In genomic region chr11:4607782-4608666, GRCh38 we compare ENCODE assay signal across 1 cellular context.
TF ChIP-seq lines count a peak whose summit lies in the region.

Gene TRIM68, minus strand, starts transcription at chr11:4608231. Its CDS starts 2,727 bp downstream, at chr11:4605504.

TF ChIP-seq in H1, 55 proteins besides CTCF, POLR2A, EP300 and RAD21:
- TF ChIP-seq HDAC6 (IDR thresholded peaks at IDR 0.05; ENCODE audit: low read depth, low read length) (no peak), BRCA1 (IDR thresholded peaks at IDR 0.05; ENCODE audit: low read depth, low read length) (no peak), HDAC2 (IDR thresholded peaks at IDR 0.05; ENCODE audit: borderline replicate concordance in 1 of 2, low read depth in 2 of 2, low read length in 2 of 2) (0 out of 4 replicates have a peak, but pooled peaks of 1 of the 2 experiments have one; percentile 53), RFX5 (IDR thresholded peaks at IDR 0.05; ENCODE audit: borderline replicate concordance, low read depth, low read length) (no peak), YY1 (IDR thresholded peaks at IDR 0.05; ENCODE audit: low read depth, low read length) (no peak), NRF1 (IDR thresholded peaks at IDR 0.05; ENCODE audit: low read depth, low read length) (no peak), TEAD4 (IDR thresholded peaks at IDR 0.05; ENCODE audit: low read depth, low read length) (no peak), TCF12 (IDR thresholded peaks at IDR 0.05; ENCODE audit: low read depth, low read length) (no peak), RXRA (IDR thresholded peaks at IDR 0.05; ENCODE audit: insufficient read depth, low read depth, low read length) (no peak), SRF (IDR thresholded peaks at IDR 0.05; ENCODE audit: low read depth, low read length) (no peak), TAF1 (IDR thresholded peaks at IDR 0.05; ENCODE audit: low read depth, low read length) (peak; percentile 68), ASH2L (IDR thresholded peaks at IDR 0.05; ENCODE audit: low read length) (peak; percentile 45), GTF2F1 (IDR thresholded peaks at IDR 0.05; ENCODE audit: borderline replicate concordance, low read depth, low read length) (0 out of 2 replicates have a peak, but pooled peaks have one; percentile 30), SP4 (IDR thresholded peaks at IDR 0.05; ENCODE audit: low read length) (no peak), MAFK (IDR thresholded peaks at IDR 0.05; ENCODE audit: low read depth, low read length) (no peak), CHD2 (IDR thresholded peaks at IDR 0.05; ENCODE audit: low read length) (peak; percentile 79), MAX (IDR thresholded peaks at IDR 0.05) (no peak), CBX5 (IDR thresholded peaks at IDR 0.05; ENCODE audit: low read depth, low read length) (no peak), JUND (IDR thresholded peaks at IDR 0.05; ENCODE audit: low read length) (no peak), SIRT6 (IDR thresholded peaks at IDR 0.05; ENCODE audit: low read length) (no peak), BCL11A (IDR thresholded peaks at IDR 0.05; ENCODE audit: low read depth in 2 of 2, low read length in 2 of 2) (no peak), PHF8 (conservative IDR thresholded peaks at IDR 0.05; ENCODE audit: low read depth, low read length) (peak; percentile 91), EZH2 (IDR thresholded peaks at IDR 0.05; ENCODE audit: low read depth, low read length, severe bottlenecking) (no peak), CEBPB (IDR thresholded peaks at IDR 0.05; ENCODE audit: low read depth, low read length) (no peak), SIN3A (conservative IDR thresholded peaks at IDR 0.05 in 1 of 2, IDR thresholded peaks at IDR 0.05 in 1 of 2; ENCODE audit: low read depth in 1 of 2, low read length in 2 of 2) (no peak), SP1 (IDR thresholded peaks at IDR 0.05; ENCODE audit: low read depth, low read length) (peak; percentile 95), CHD1 (IDR thresholded peaks at IDR 0.05; ENCODE audit: low read depth, low read length) (no peak), CBX8 (IDR thresholded peaks at IDR 0.05; ENCODE audit: borderline replicate concordance, low read depth, low read length) (no peak), USF2 (IDR thresholded peaks at IDR 0.05; ENCODE audit: low read length) (no peak), KDM5A (IDR thresholded peaks at IDR 0.05; ENCODE audit: low read length) (no peak), POU5F1 (IDR thresholded peaks at IDR 0.05; ENCODE audit: low read depth, low read length) (no peak), KDM1A (IDR thresholded peaks at IDR 0.05; ENCODE audit: borderline replicate concordance, low read length) (no peak), CTBP2 (IDR thresholded peaks at IDR 0.05; ENCODE audit: borderline replicate concordance, insufficient read depth, insufficient read length, low read length) (no peak), SAP30 (IDR thresholded peaks at IDR 0.05; ENCODE audit: insufficient read depth, insufficient replicate concordance, low read length) (no peak), SP2 (IDR thresholded peaks at IDR 0.05; ENCODE audit: low read length) (peak; percentile 55), SUZ12 (IDR thresholded peaks at IDR 0.05; ENCODE audit: low read length) (no peak), RNF2 (IDR thresholded peaks at IDR 0.05; ENCODE audit: borderline replicate concordance, low read depth, low read length, missing control alignments, poor library complexity, severe bottlenecking) (no peak), GABPA (IDR thresholded peaks at IDR 0.05; ENCODE audit: borderline replicate concordance, insufficient read depth, low read length) (no peak), JUN (IDR thresholded peaks at IDR 0.05; ENCODE audit: low read depth, low read length) (no peak), CHD7 (IDR thresholded peaks at IDR 0.05; ENCODE audit: insufficient replicate concordance, low read length) (no peak), BACH1 (IDR thresholded peaks at IDR 0.05; ENCODE audit: low read length) (no peak), KDM4A (IDR thresholded peaks at IDR 0.05; ENCODE audit: low read depth, low read length, severe bottlenecking) (peak; percentile 86), RBBP5 (IDR thresholded peaks at IDR 0.05; ENCODE audit: borderline replicate concordance, low read depth, low read length) (no peak), FOSL1 (IDR thresholded peaks at IDR 0.05; ENCODE audit: insufficient read depth, low read depth, low read length) (no peak), SIX5 (IDR thresholded peaks at IDR 0.05; ENCODE audit: low read depth, low read length) (no peak), POLR2AphosphoS5 (IDR thresholded peaks at IDR 0.05; ENCODE audit: low read depth, low read length) (peak; percentile 70; the same call in 1 of the 2 replicates), TBP (IDR thresholded peaks at IDR 0.05; ENCODE audit: low read depth, low read length) (peak; percentile 64), TAF7 (optimal IDR thresholded peaks at IDR 0.05; ENCODE audit: borderline replicate concordance, low read depth, low read length) (peak; percentile 44)
- TF ChIP-seq, protein P1, sequence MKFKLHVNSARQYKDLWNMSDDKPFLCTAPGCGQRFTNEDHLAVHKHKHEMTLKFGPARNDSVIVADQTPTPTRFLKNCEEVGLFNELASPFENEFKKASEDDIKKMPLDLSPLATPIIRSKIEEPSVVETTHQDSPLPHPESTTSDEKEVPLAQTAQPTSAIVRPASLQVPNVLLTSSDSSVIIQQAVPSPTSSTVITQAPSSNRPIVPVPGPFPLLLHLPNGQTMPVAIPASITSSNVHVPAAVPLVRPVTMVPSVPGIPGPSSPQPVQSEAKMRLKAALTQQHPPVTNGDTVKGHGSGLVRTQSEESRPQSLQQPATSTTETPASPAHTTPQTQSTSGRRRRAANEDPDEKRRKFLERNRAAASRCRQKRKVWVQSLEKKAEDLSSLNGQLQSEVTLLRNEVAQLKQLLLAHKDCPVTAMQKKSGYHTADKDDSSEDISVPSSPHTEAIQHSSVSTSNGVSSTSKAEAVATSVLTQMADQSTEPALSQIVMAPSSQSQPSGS (IDR thresholded peaks at IDR 0.05; ENCODE audit: low read length) = no peak
- TF ChIP-seq, protein P2, sequence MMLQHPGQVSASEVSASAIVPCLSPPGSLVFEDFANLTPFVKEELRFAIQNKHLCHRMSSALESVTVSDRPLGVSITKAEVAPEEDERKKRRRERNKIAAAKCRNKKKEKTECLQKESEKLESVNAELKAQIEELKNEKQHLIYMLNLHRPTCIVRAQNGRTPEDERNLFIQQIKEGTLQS (IDR thresholded peaks at IDR 0.05; ENCODE audit: insufficient read depth, low read depth, low read length) = no peak
- TF ChIP-seq, protein P3, sequence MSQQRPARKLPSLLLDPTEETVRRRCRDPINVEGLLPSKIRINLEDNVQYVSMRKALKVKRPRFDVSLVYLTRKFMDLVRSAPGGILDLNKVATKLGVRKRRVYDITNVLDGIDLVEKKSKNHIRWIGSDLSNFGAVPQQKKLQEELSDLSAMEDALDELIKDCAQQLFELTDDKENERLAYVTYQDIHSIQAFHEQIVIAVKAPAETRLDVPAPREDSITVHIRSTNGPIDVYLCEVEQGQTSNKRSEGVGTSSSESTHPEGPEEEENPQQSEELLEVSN (IDR thresholded peaks at IDR 0.05) = no peak
TF ChIP-seq in H1: peak in this region for 12.
